23 cellular contexts compared by ENCODE assay signal in the genomic region with DNA sequence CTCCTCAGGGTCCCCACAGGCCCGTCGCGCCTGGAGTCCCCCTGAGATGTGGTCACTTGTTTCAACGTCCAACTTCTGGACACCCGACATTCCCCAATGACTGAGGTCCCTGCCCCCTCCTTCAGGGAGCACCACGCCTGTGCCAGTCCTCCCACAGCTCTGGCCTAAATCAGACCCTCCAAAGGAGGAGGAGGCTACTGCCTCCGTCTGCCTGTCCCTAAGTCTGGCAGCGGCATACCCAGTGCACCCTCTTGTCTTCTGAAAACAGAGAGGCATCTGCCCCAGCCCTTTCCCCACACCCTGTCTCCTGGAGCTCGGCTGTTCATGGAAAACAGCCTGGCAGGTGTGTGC. TPM values are rescaled to one million over a fixed set of nuclear protein-coding genes. Genes with fewer than 3 reads are reported as not detected.
DNase-seq lines count a peak whose midpoint lies in the region; ATAC-seq and TF ChIP-seq lines count a peak whose summit lies in the region.
"Had no signal": no experiment of that assay in that cellular context is flagged by ENCODE, and none has a peak within 500 bp of the region (broad histone marks: within the 10 kb centered on the region; RNA-seq: fewer than 3 reads in every experiment).

No MANE protein-coding gene starts in this region.

- H2AK5ac ChIP-seq in neuronal stem cell (ENCODE audit: low read depth, low read length): peak overlapping the region; percentile 44

- peak overlapping the region; percentile 86 for H2BK12ac ChIP-seq in neuronal stem cell (ENCODE audit: low read length)

- no peak for TF ChIP-seq POLR2A in heart left ventricle (IDR thresholded peaks at IDR 0.05)

- peak overlapping the region in 1 of 12 donors; percentile 26 for H3K4me3 ChIP-seq in heart left ventricle
- H3K4me3 ChIP-seq in HUES6 (ENCODE audit: low read depth, low read length): no peak overlapping the region
- no peak overlapping the region for H3K4me3 ChIP-seq in neuronal stem cell (ENCODE audit: low read length in 2 of 2)
- H3K4me3 ChIP-seq: body of pancreas, coronary artery, psoas muscle, SJSA1, smooth muscle cell, uterus had no signal

- H3K27ac ChIP-seq in heart left ventricle (peak overlapping the region in 10 of 12 donors; percentile 77 to 99 (median 90)), HUES6 (ENCODE audit: low read depth, low read length) (0 out of 2 replicates have a peak overlapping the region, but pooled peaks have one; percentile 19), neuronal stem cell (replicated peaks; ENCODE audit: low read length) (no peak overlapping the region)
- H3K27ac ChIP-seq: coronary artery, psoas muscle, SJSA1, uterus had no signal

- no peak for TF ChIP-seq CTCF in heart left ventricle (IDR thresholded peaks at IDR 0.05)

- H4K91ac ChIP-seq in neuronal stem cell (ENCODE audit: low read depth, low read length, poor library complexity): no peak overlapping the region

- H3K27ac Mint-ChIP-seq in dendritic cell treated with granulocyte-macrophage colony-stimulating factor and Interleukin-4, amounts not matched to agents 40 ng/mL and 50 ng/mL, for 4 days: peak overlapping the region; percentile 49
- no peak overlapping the region for H3K27ac Mint-ChIP-seq in T-cell
- H3K27ac Mint-ChIP-seq in activated T-cell treated with anti-CD3 and anti-CD28 coated beads, Interleukin-2, amount 50 U/mL, for 72 hours: no peak overlapping the region
- H3K27ac Mint-ChIP-seq: activated T-cell treated with anti-CD3 and anti-CD28 coated beads, Interleukin-2, amount 50 U/mL, for 24 hours; mesothelial cell of epicardium had no signal

- H2BK120ac ChIP-seq in neuronal stem cell (ENCODE audit: low read depth, low read length): no peak overlapping the region

- H2AFZ ChIP-seq in neuronal stem cell (ENCODE audit: low read length): peak overlapping the region; percentile 62

- H3K36me3 ChIP-seq in heart left ventricle (peaks cover 0 to 10% (median 0%) of the 10 kb centered on the region in 9 donors), HUES6 (ENCODE audit: control insufficient read depth, insufficient read depth, low read length) (no peaks in the 10 kb centered on the region), neuronal stem cell (replicated peaks in 1 of 2; ENCODE audit: control insufficient read depth in 2 of 2, insufficient read depth in 2 of 2, low read length in 2 of 2) (no peaks in the 10 kb centered on the region)
- H3K36me3 ChIP-seq: SJSA1, uterus had no signal

- DNase-seq in heart left ventricle (no peak), cardiac septum (ENCODE audit: low spot score) (no peak), neuronal stem cell (ENCODE audit: low spot score) (no peak), DMS79 treated with DMSO at 0.1 percent for 48 hours (lab: John Stamatoyannopoulos, UW) (no peak), T-cell (no peak)
- DNase-seq in activated T-cell treated with anti-CD3 and anti-CD28 coated beads, Interleukin-2, amount 50 U/mL, for 72 hours: no peak
- DNase-seq: activated CD4-positive, alpha-beta T cell treated with anti-CD3 and anti-CD28 coated beads, Interleukin-2, amount 50 U/mL, for 48 hours; activated T-cell treated with anti-CD3 and anti-CD28 coated beads, Interleukin-2, amount 50 U/mL, for 24 hours; hippocampal formation; NCI-H1417 treated with DMSO at 0.1 percent for 48 hours; nephron progenitor cell; T-helper 2 cell; uterus had no signal

- H2BK5ac ChIP-seq in neuronal stem cell (ENCODE audit: low read length): no peak overlapping the region

- H3K4ac ChIP-seq in neuronal stem cell (ENCODE audit: low read length): no peak overlapping the region

- H2BK15ac ChIP-seq in neuronal stem cell (ENCODE audit: low read length): no peak overlapping the region

- H4K8ac ChIP-seq in neuronal stem cell (ENCODE audit: low read depth, low read length): no peak overlapping the region

- WGBS in heart left ventricle, 4 donors: 48 to 54% (median 52%) methylated on average over 9 of the region's 9 CpGs
- WGBS in neuronal stem cell (ENCODE audit: extremely low coverage in 2 of 2, insufficient read length in 2 of 2, insufficient replicate concordance in 1 of 2), 2 donors: no CpG with 5 or more reads among the region's 9 CpGs

- CTCF ChIA-PET in T-cell (lab: Charles Lee): no interaction called here

- peak overlapping the region; percentile 28 for H3K9ac ChIP-seq in HUES6 (ENCODE audit: low read length)
- no peak overlapping the region for H3K9ac ChIP-seq in neuronal stem cell (ENCODE audit: low read depth, low read length, poor library complexity)

- intact Hi-C loops in heart left ventricle (cut with DNase I): loop anchor here in 2 of 10 donors (5.0 kb wide), 1 partner anchor 44 kb away; the partner anchor contains the start of gene TESC (in 2 of the 2)
- intact Hi-C loops in cardiac septum (cut with DNase I): no loop called here
- intact Hi-C loops in dendritic cell treated with granulocyte-macrophage colony-stimulating factor and Interleukin-4, amounts not matched to agents 40 ng/mL and 50 ng/mL, for 4 days (cut with micrococcal nuclease): no loop called here

- POLR2A ChIA-PET in T-cell (lab: Charles Lee): no interaction called here

- H3K4me1 Mint-ChIP-seq in dendritic cell treated with granulocyte-macrophage colony-stimulating factor and Interleukin-4, amounts not matched to agents 40 ng/mL and 50 ng/mL, for 4 days (ENCODE audit: low read depth): peaks cover 42% of the 10 kb centered on the region
- no peaks in the 10 kb centered on the region for H3K4me1 Mint-ChIP-seq in T-cell
- no peaks in the 10 kb centered on the region for H3K4me1 Mint-ChIP-seq in activated T-cell treated with anti-CD3 and anti-CD28 coated beads, Interleukin-2, amount 50 U/mL, for 72 hours (ENCODE audit: low read depth)

- no peaks in the 10 kb centered on the region for H3K79me1 ChIP-seq in neuronal stem cell (ENCODE audit: low read depth, low read length)

- no peak overlapping the region for H3K4me3 Mint-ChIP-seq in dendritic cell treated with granulocyte-macrophage colony-stimulating factor and Interleukin-4, amounts not matched to agents 40 ng/mL and 50 ng/mL, for 4 days
- H3K4me3 Mint-ChIP-seq in T-cell: no peak overlapping the region
- no peak overlapping the region for H3K4me3 Mint-ChIP-seq in activated T-cell treated with anti-CD3 and anti-CD28 coated beads, Interleukin-2, amount 50 U/mL, for 72 hours
- H3K4me3 Mint-ChIP-seq: activated T-cell treated with anti-CD3 and anti-CD28 coated beads, Interleukin-2, amount 50 U/mL, for 24 hours; mesothelial cell of epicardium; nephron progenitor cell had no signal

- no peaks in the 10 kb centered on the region for H3K9me3 Mint-ChIP-seq in dendritic cell treated with granulocyte-macrophage colony-stimulating factor and Interleukin-4, amounts not matched to agents 40 ng/mL and 50 ng/mL, for 4 days
- no peaks in the 10 kb centered on the region for H3K9me3 Mint-ChIP-seq in T-cell
- no peaks in the 10 kb centered on the region for H3K9me3 Mint-ChIP-seq in activated T-cell treated with anti-CD3 and anti-CD28 coated beads, Interleukin-2, amount 50 U/mL, for 72 hours
- H3K9me3 Mint-ChIP-seq: activated naive CD4-positive, alpha-beta T cell treated with anti-CD3 and anti-CD28 coated beads, Interleukin-2, amount 50 U/mL, for 72 hours; activated T-cell treated with anti-CD3 and anti-CD28 coated beads, Interleukin-2, amount 50 U/mL, for 24 hours; mesothelial cell of epicardium; nephron progenitor cell had no signal

- H3K9me3 ChIP-seq in heart left ventricle: no peaks in the 10 kb centered on the region
- H3K9me3 ChIP-seq in HUES6 (ENCODE audit: control insufficient read depth, insufficient read depth, low read depth, low read length): no peaks in the 10 kb centered on the region
- H3K9me3 ChIP-seq in neuronal stem cell (replicated peaks in 1 of 2; ENCODE audit: control insufficient read depth in 2 of 2, insufficient read depth in 1 of 2, low read depth in 1 of 2, low read length in 2 of 2): no peaks in the 10 kb centered on the region
- H3K9me3 ChIP-seq: body of pancreas, psoas muscle, SJSA1, uterus had no signal

- H3K27me3 ChIP-seq in heart left ventricle: no peaks in the 10 kb centered on the region
- H3K27me3 ChIP-seq in HUES6 (ENCODE audit: control insufficient read depth, insufficient read depth, low read length): no peaks in the 10 kb centered on the region
- no peaks in the 10 kb centered on the region for H3K27me3 ChIP-seq in neuronal stem cell (ENCODE audit: control insufficient read depth in 3 of 3, insufficient read depth in 3 of 3, low read depth in 1 of 3, low read length in 3 of 3)
- H3K27me3 ChIP-seq: body of pancreas, SJSA1, uterus had no signal

- no peak overlapping the region for H3K4me2 ChIP-seq in neuronal stem cell (ENCODE audit: insufficient read depth, low read length, poor library complexity, severe bottlenecking)
- H3K4me2 ChIP-seq: smooth muscle cell had no signal

- peak overlapping the region; percentile 39 for H3K23ac ChIP-seq in neuronal stem cell (ENCODE audit: low read depth, low read length, poor library complexity)

- ATAC-seq in heart left ventricle (no peak), T-cell (replicated peaks in 1 of 4) (no peak)
- ATAC-seq in activated T-cell treated with anti-CD3 and anti-CD28 coated beads, Interleukin-2, amount 50 U/mL, for 72 hours (replicated peaks in 1 of 2): no peak
- ATAC-seq: activated naive CD4-positive, alpha-beta T cell treated with anti-CD3 and anti-CD28 coated beads, Interleukin-2, amount 50 U/mL, for 72 hours; body of pancreas; psoas muscle had no signal

- peak overlapping the region; percentile 91 for H3K18ac ChIP-seq in neuronal stem cell (ENCODE audit: low read length)

- peak overlapping the region; percentile 91 for H3K14ac ChIP-seq in neuronal stem cell (ENCODE audit: low read length)

- peaks cover 5 to 58% (median 48%) of the 10 kb centered on the region in 12 donors for H3K4me1 ChIP-seq in heart left ventricle
- H3K4me1 ChIP-seq in HUES6 (ENCODE audit: control insufficient read depth, insufficient read depth, low read length): peaks cover 21% of the 10 kb centered on the region
- H3K4me1 ChIP-seq in neuronal stem cell (ENCODE audit: control insufficient read depth in 2 of 2, insufficient read depth in 1 of 2, low read depth in 1 of 2, low read length in 2 of 2): peaks cover 16 to 21% of the 10 kb centered on the region in 2 donors
- H3K4me1 ChIP-seq: psoas muscle had no signal

- peaks cover 5% of the 10 kb centered on the region for H3K36me3 Mint-ChIP-seq in dendritic cell treated with granulocyte-macrophage colony-stimulating factor and Interleukin-4, amounts not matched to agents 40 ng/mL and 50 ng/mL, for 4 days (ENCODE audit: low read depth)
- no peaks in the 10 kb centered on the region for H3K36me3 Mint-ChIP-seq in T-cell
- H3K36me3 Mint-ChIP-seq in activated T-cell treated with anti-CD3 and anti-CD28 coated beads, Interleukin-2, amount 50 U/mL, for 72 hours (ENCODE audit: insufficient read depth in 2 of 2): no peaks in the 10 kb centered on the region
- H3K36me3 Mint-ChIP-seq: activated naive CD4-positive, alpha-beta T cell treated with anti-CD3 and anti-CD28 coated beads, Interleukin-2, amount 50 U/mL, for 72 hours; mesothelial cell of epicardium had no signal

- H3K27me3 Mint-ChIP-seq in dendritic cell treated with granulocyte-macrophage colony-stimulating factor and Interleukin-4, amounts not matched to agents 40 ng/mL and 50 ng/mL, for 4 days: no peaks in the 10 kb centered on the region
- no peaks in the 10 kb centered on the region for H3K27me3 Mint-ChIP-seq in T-cell
- H3K27me3 Mint-ChIP-seq in activated T-cell treated with anti-CD3 and anti-CD28 coated beads, Interleukin-2, amount 50 U/mL, for 72 hours (ENCODE audit: low read depth): no peaks in the 10 kb centered on the region
- H3K27me3 Mint-ChIP-seq: activated T-cell treated with anti-CD3 and anti-CD28 coated beads, Interleukin-2, amount 50 U/mL, for 24 hours had no signal

RNA-seq across cellular contexts. Expression of gene TESC, which starts 46.2 kb away (rescaled TPM):
- 10 to 100 TPM; 25.2 to 94.1 (median 72.2) TPM for total RNA-seq in heart left ventricle
- 10 to 100 TPM; 40.5 to 88.8 TPM for polyA plus RNA-seq in heart left ventricle
- total RNA-seq in cardiac septum: 23.7 TPM
- polyA plus RNA-seq in neuronal stem cell (2013, experiment 1 of 2): 13.2 TPM
- 12.4 TPM for polyA plus RNA-seq in neuronal stem cell (2013, experiment 2 of 2)
- total RNA-seq in T-cell: 1 to 10 TPM; 2.8 to 6.4 (median 4.9) TPM
- 10 to 100 TPM; 32.4 to 42.0 TPM for total RNA-seq in activated T-cell treated with anti-CD3 and anti-CD28 coated beads, Interleukin-2, amount 50 U/mL, for 72 hours
- total RNA-seq: M059J, mesothelial cell of epicardium, SJSA1 had no signal
